11 cellular contexts compared by ENCODE assay signal in genomic region chr16:85639529-85640253, GRCh38. TPM values are rescaled to one million over a fixed set of nuclear protein-coding genes. Genes with fewer than 3 reads are reported as not detected.
DNase-seq lines count a peak whose midpoint lies in the region; TF ChIP-seq lines count a peak whose summit lies in the region.
"Had no signal": no experiment of that assay in that cellular context is flagged by ENCODE, and none has a peak within 500 bp of the region (broad histone marks: within the 10 kb centered on the region; RNA-seq: fewer than 3 reads in every experiment).

No MANE protein-coding gene starts in this region.

- H3K36me3 ChIP-seq in esophagus squamous epithelium: peaks cover 0 to 23% (median 0%) of the 10 kb centered on the region in 3 donors
- H3K36me3 ChIP-seq: vagina had no signal

- H3K4me3 ChIP-seq in esophagus squamous epithelium: no peak overlapping the region
- H3K4me3 ChIP-seq: vagina had no signal

- H3K27ac ChIP-seq in esophagus squamous epithelium: peak overlapping the region; percentile 21 to 60 (median 43)
- H3K27ac ChIP-seq: KMS-11, vagina had no signal

- peak in 1 of 4 donors; percentile 6 for TF ChIP-seq POLR2A in esophagus squamous epithelium (IDR thresholded peaks at IDR 0.05)

- TF ChIP-seq CTCF in esophagus squamous epithelium (IDR thresholded peaks at IDR 0.05) (peak in 2 of 6 experiments; percentile 5 to 18), type B pancreatic cell (conservative IDR thresholded peaks at IDR 0.05) (no peak)

- H3K9me3 Mint-ChIP-seq in type B pancreatic cell: no peaks in the 10 kb centered on the region

- H3K36me3 Mint-ChIP-seq in type B pancreatic cell: peaks cover 3% of the 10 kb centered on the region

- H3K4me1 ChIP-seq in esophagus squamous epithelium: peaks cover 52 to 98% (median 66%) of the 10 kb centered on the region in 3 donors

- H3K27me3 Mint-ChIP-seq in type B pancreatic cell: no peaks in the 10 kb centered on the region

- no peaks in the 10 kb centered on the region for H3K9me3 ChIP-seq in esophagus squamous epithelium
- H3K9me3 ChIP-seq: vagina had no signal

- no peak overlapping the region for H3K4me3 Mint-ChIP-seq in type B pancreatic cell

- DNase-seq in DMS153 (lab: John Stamatoyannopoulos, UW) (peak; percentile 73), NCI-H345 (lab: John Stamatoyannopoulos, UW) (peak; percentile 90), esophagus squamous epithelium (lab: John Stamatoyannopoulos, UW) (no peak), occipital lobe (lab: John Stamatoyannopoulos, UW) (peak; percentile 74), type B pancreatic cell (ENCODE audit: extremely low spot score, unreplicated experiment) (no peak), NCI-H1105 treated with DMSO at 0.1 percent for 48 hours (lab: John Stamatoyannopoulos, UW) (no peak)
- no peak for DNase-seq in activated CD8-positive, alpha-beta memory T cell treated with anti-CD3 and anti-CD28 coated beads, Interleukin-2, amount 50 U/mL, for 48 hours
- no peak for DNase-seq in activated naive CD4-positive, alpha-beta T cell treated with anti-CD3 and anti-CD28 coated beads, Interleukin-2, amount 50 U/mL, for 16 hours
- DNase-seq: activated CD4-positive, CD25-positive, alpha-beta regulatory T cell treated with anti-CD3 and anti-CD28 coated beads, Interleukin-2, amount 50 U/mL, for 72 hours had no signal

- peaks cover 10% of the 10 kb centered on the region for H3K4me1 Mint-ChIP-seq in type B pancreatic cell (ENCODE audit: unreplicated experiment)

- H3K27ac Mint-ChIP-seq in type B pancreatic cell: no peak overlapping the region

- 61 to 62% methylated on average over 4 to 6 of the region's 35 CpGs for WGBS in esophagus squamous epithelium, 2 donors

- H3K27me3 ChIP-seq in esophagus squamous epithelium: no peaks in the 10 kb centered on the region
- H3K27me3 ChIP-seq: vagina had no signal

- intact Hi-C loops in esophagus squamous epithelium (cut with DNase I): no loop called here

RNA-seq across cellular contexts. Expression of gene GSE1, which starts 26.6 kb away (rescaled TPM):
- total RNA-seq in esophagus squamous epithelium: 10 to 100 TPM; 24.6 to 33.6 (median 28.9) TPM
- total RNA-seq in occipital lobe: 18.4 TPM
- total RNA-seq in type B pancreatic cell (ENCODE audit: low replicate concordance): 101 and 112 TPM in 2 replicates

RNA-seq across cellular contexts. Expression of gene GINS2, which starts 49.1 kb away (rescaled TPM):
- total RNA-seq in esophagus squamous epithelium: 10 to 100 TPM in 1 of 4 donors, 1 to 10 TPM in 3; 2.5 to 12.6 (median 6.7) TPM
- 4.2 TPM for total RNA-seq in occipital lobe
- 13.7 and 39.9 TPM in 2 replicates for total RNA-seq in type B pancreatic cell (ENCODE audit: low replicate concordance)

Comparison
In these comparisons a context has a peak if more than half of its experiments do, and no peak if none do; other contexts are left out.
1. DNase-seq: peak in DMS153 (single experiment), NCI-H345 (single experiment) and occipital lobe (single experiment); none in esophagus squamous epithelium (single experiment), type B pancreatic cell (single experiment), NCI-H1105 treated with DMSO at 0.1 percent for 48 hours (single experiment), activated CD8-positive, alpha-beta memory T cell treated with anti-CD3 and anti-CD28 coated beads, Interleukin-2, amount 50 U/mL, for 48 hours (single experiment) and activated naive CD4-positive, alpha-beta T cell treated with anti-CD3 and anti-CD28 coated beads, Interleukin-2, amount 50 U/mL, for 16 hours (single experiment).